Comparison of ENCODE assay signal across 10 cellular contexts in the genomic region with DNA sequence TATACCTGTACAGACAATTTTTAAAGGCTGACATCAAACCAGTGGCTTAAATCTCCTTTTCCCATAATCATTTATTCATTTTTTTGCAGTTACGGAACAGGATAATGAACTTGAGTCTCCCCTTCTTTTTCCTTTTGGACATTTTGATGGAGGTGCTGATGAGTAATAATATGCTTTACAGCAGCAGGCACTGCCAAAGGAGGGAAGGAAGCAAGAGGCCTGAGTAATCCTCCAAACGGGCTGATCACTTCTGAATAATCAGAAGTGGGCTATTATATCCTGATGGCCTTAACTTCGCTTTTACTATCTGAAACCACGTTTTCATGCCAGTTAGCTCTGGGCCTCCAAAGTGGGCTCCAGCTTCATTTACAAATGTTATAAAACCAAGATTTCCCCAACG.
A peak's percentile ranks its signal among the peaks of the same experiment; 100 is the strongest.
DNase-seq lines count a peak whose midpoint lies in the region; ATAC-seq and TF ChIP-seq lines count a peak whose summit lies in the region.
"Had no signal": no experiment of that assay in that cellular context is flagged by ENCODE, and none has a peak within 500 bp of the region (broad histone marks: within the 10 kb centered on the region; RNA-seq: fewer than 3 reads in every experiment).

No MANE protein-coding gene starts in this region.

- no peak overlapping the region for H2BK120ac ChIP-seq in neuronal stem cell (ENCODE audit: low read depth, low read length)

- DNase-seq in ELR (ENCODE audit: low read depth) (peak; percentile 85), RWPE2 (ENCODE audit: low spot score) (no peak), fibroblast of mammary gland (ENCODE audit: low read depth) (peak; percentile 86), neuronal stem cell (ENCODE audit: low spot score) (no peak), NCI-H146 treated with DMSO at 0.1 percent for 48 hours (lab: John Stamatoyannopoulos, UW; ENCODE audit: unreplicated experiment) (no peak)
- DNase-seq: amniotic stem cell, NCI-H510A had no signal

- H2BK5ac ChIP-seq in neuronal stem cell (ENCODE audit: low read length): no peak overlapping the region

- WGBS in neuronal stem cell (ENCODE audit: extremely low coverage in 2 of 2, insufficient read length in 2 of 2, insufficient replicate concordance in 1 of 2), 2 donors: no CpG with 5 or more reads among the region's 5 CpGs

- no peak overlapping the region for H3K4me3 ChIP-seq in RWPE2 (ENCODE audit: severe bottlenecking)
- no peak overlapping the region for H3K4me3 ChIP-seq in fibroblast of mammary gland (ENCODE audit: control insufficient read depth, low read depth, low read length)
- H3K4me3 ChIP-seq in skeletal muscle satellite cell (ENCODE audit: low read length): no peak overlapping the region
- H3K4me3 ChIP-seq in neuronal stem cell (ENCODE audit: low read length in 2 of 2): no peak overlapping the region
- H3K4me3 ChIP-seq: K562 had no signal

- H3K27me3 ChIP-seq in RWPE2 (ENCODE audit: insufficient read depth, poor library complexity, severe bottlenecking): no peaks in the 10 kb centered on the region
- H3K27me3 ChIP-seq in skeletal muscle satellite cell (ENCODE audit: control insufficient read depth, insufficient read depth, low read length): no peaks in the 10 kb centered on the region
- no peaks in the 10 kb centered on the region for H3K27me3 ChIP-seq in neuronal stem cell (ENCODE audit: control insufficient read depth in 3 of 3, insufficient read depth in 3 of 3, low read depth in 1 of 3, low read length in 3 of 3)

- H3K18ac ChIP-seq in neuronal stem cell (ENCODE audit: low read length): no peak overlapping the region

- peak overlapping the region; percentile 39 for H3K9ac ChIP-seq in skeletal muscle satellite cell (ENCODE audit: low read depth, low read length)
- H3K9ac ChIP-seq in neuronal stem cell (ENCODE audit: low read depth, low read length, poor library complexity): no peak overlapping the region

- H3K23ac ChIP-seq in neuronal stem cell (ENCODE audit: low read depth, low read length, poor library complexity): no peak overlapping the region

- TF ChIP-seq CTCF in RWPE2 (IDR thresholded peaks at IDR 0.05; ENCODE audit: poor library complexity, severe bottlenecking) (no peak), fibroblast of mammary gland (conservative IDR thresholded peaks at IDR 0.05; ENCODE audit: control insufficient read depth, insufficient read depth, low read depth, low read length) (no peak)

- H3K27ac ChIP-seq in RWPE2 (ENCODE audit: poor library complexity, severe bottlenecking) (peak overlapping the region; percentile 96), neuronal stem cell (replicated peaks; ENCODE audit: low read length) (no peak overlapping the region)

- no peak overlapping the region for H2AFZ ChIP-seq in neuronal stem cell (ENCODE audit: low read length)

- no peak overlapping the region for H4K8ac ChIP-seq in neuronal stem cell (ENCODE audit: low read depth, low read length)

- no peak overlapping the region for H4K91ac ChIP-seq in neuronal stem cell (ENCODE audit: low read depth, low read length, poor library complexity)

- no peaks in the 10 kb centered on the region for H3K79me1 ChIP-seq in neuronal stem cell (ENCODE audit: low read depth, low read length)

- no peak overlapping the region for H3K14ac ChIP-seq in neuronal stem cell (ENCODE audit: low read length)

- H2BK12ac ChIP-seq in neuronal stem cell (ENCODE audit: low read length): no peak overlapping the region

- H3K4ac ChIP-seq in neuronal stem cell (ENCODE audit: low read length): no peak overlapping the region

- H2BK15ac ChIP-seq in neuronal stem cell (ENCODE audit: low read length): no peak overlapping the region

- H3K4me1 ChIP-seq in RWPE2 (ENCODE audit: insufficient read depth, poor library complexity, severe bottlenecking) (peaks cover 69% of the 10 kb centered on the region), skeletal muscle satellite cell (ENCODE audit: control insufficient read depth, insufficient read depth, low read length) (peaks cover 63% of the 10 kb centered on the region), neuronal stem cell (ENCODE audit: control insufficient read depth in 2 of 2, insufficient read depth in 1 of 2, low read depth in 1 of 2, low read length in 2 of 2) (peaks cover 0 to 10% of the 10 kb centered on the region in 2 donors)

- no peak overlapping the region for H2AK5ac ChIP-seq in neuronal stem cell (ENCODE audit: low read depth, low read length)

- H3K9me3 ChIP-seq in RWPE2 (ENCODE audit: severe bottlenecking): no peaks in the 10 kb centered on the region
- no peaks in the 10 kb centered on the region for H3K9me3 ChIP-seq in skeletal muscle satellite cell (replicated peaks; ENCODE audit: low read length)
- no peaks in the 10 kb centered on the region for H3K9me3 ChIP-seq in neuronal stem cell (replicated peaks in 1 of 2; ENCODE audit: control insufficient read depth in 2 of 2, insufficient read depth in 1 of 2, low read depth in 1 of 2, low read length in 2 of 2)

- ATAC-seq in RWPE2 (ENCODE audit: low read depth): peak; percentile 69
- ATAC-seq in GM19397 (IDR thresholded peaks at IDR 0.05; ENCODE audit: unreplicated experiment): no peak
- ATAC-seq: K562 had no signal

- H3K36me3 ChIP-seq in RWPE2 (ENCODE audit: low read depth): peaks cover 12% of the 10 kb centered on the region
- peaks cover 18% of the 10 kb centered on the region for H3K36me3 ChIP-seq in skeletal muscle satellite cell (ENCODE audit: insufficient read depth, low read length)
- H3K36me3 ChIP-seq in neuronal stem cell (replicated peaks in 1 of 2; ENCODE audit: control insufficient read depth in 2 of 2, insufficient read depth in 2 of 2, low read length in 2 of 2): peaks cover 0 to 24% of the 10 kb centered on the region in 2 donors

- peak overlapping the region; percentile 55 for H3K4me2 ChIP-seq in skeletal muscle satellite cell (ENCODE audit: low read length)
- H3K4me2 ChIP-seq in neuronal stem cell (ENCODE audit: insufficient read depth, low read length, poor library complexity, severe bottlenecking): no peak overlapping the region

Comparison
In these comparisons a context has a peak if more than half of its experiments do, and no peak if none do; other contexts are left out.
1. DNase-seq: peak in ELR (single experiment) and fibroblast of mammary gland (single experiment); none in RWPE2 (single experiment), neuronal stem cell (single experiment) and NCI-H146 treated with DMSO at 0.1 percent for 48 hours (single experiment).